21 cellular contexts compared by ENCODE assay signal in the genomic region with DNA sequence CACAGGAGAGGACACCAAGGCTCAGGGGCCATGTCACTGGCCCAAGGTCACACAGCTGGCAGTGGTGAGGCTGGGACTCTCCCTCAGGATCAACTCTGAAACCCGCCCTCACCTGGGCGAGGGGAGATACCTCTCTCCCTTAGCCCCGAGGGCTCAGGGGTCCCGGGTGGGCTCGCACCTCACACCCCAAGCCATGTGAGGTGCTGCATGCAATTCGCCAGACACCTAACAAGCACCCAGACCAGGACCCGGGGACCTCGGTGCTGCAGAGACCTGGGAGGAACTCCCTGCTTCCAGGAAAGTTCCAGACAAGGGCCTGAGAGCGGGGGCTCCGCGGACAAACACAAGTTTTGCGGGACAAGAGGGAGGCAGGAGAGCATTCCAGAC. TPM values are rescaled to one million over a fixed set of nuclear protein-coding genes. Genes with fewer than 3 reads are reported as not detected.
DNase-seq lines count a peak whose midpoint lies in the region; ATAC-seq, FAIRE-seq and TF ChIP-seq lines count a peak whose summit lies in the region.
"Had no signal": no experiment of that assay in that cellular context is flagged by ENCODE, and none has a peak within 500 bp of the region (broad histone marks: within the 10 kb centered on the region; RNA-seq: fewer than 3 reads in every experiment).

No MANE protein-coding gene starts in this region.

- no peak overlapping the region for H2BK5ac ChIP-seq in neuronal stem cell (ENCODE audit: low read length)

- no peak for DNase-seq in HepG2 (ENCODE audit: low spot score)
- no peak for DNase-seq in right lobe of liver
- DNase-seq in neuronal stem cell (ENCODE audit: low spot score) = no peak
- DNase-seq in glutamatergic neuron = no peak
- DNase-seq in type B pancreatic cell (ENCODE audit: extremely low spot score, unreplicated experiment) = no peak
- DNase-seq: Caco-2; CD8-positive, alpha-beta T cell; GOT3; NCI-H1048; NCI-H1694; NCI-H446 treated with DMSO at 0.1 percent for 48 hours; NCI-H526; PC-9; SHP77 treated with DMSO at 0.1 percent for 48 hours had no signal

- H3K9ac ChIP-seq in HepG2 (ENCODE audit: insufficient read depth, low read depth, low read length) (no peak overlapping the region), neuronal stem cell (ENCODE audit: low read depth, low read length, poor library complexity) (peak overlapping the region; percentile 4)
- H3K9ac ChIP-seq: KMS-11 had no signal

- H2AFZ ChIP-seq in HepG2 (ENCODE audit: low read length) (no peak overlapping the region), neuronal stem cell (ENCODE audit: low read length) (no peak overlapping the region)
- H2AFZ ChIP-seq: PC-9 had no signal

- H3K27ac ChIP-seq in HepG2 (ENCODE audit: extremely low read length, insufficient read depth, low read length) = no peak overlapping the region
- no peak overlapping the region for H3K27ac ChIP-seq in right lobe of liver
- peak overlapping the region; percentile 42 for H3K27ac ChIP-seq in VCaP
- H3K27ac ChIP-seq in neuronal stem cell (replicated peaks; ENCODE audit: low read length) = no peak overlapping the region
- H3K27ac ChIP-seq in temporal lobe (ENCODE audit: low read depth, low read length) = peak overlapping the region; percentile 50
- H3K27ac ChIP-seq: KMS-11, PC-9 had no signal

- H3K4ac ChIP-seq in neuronal stem cell (ENCODE audit: low read length) = no peak overlapping the region

- intact Hi-C loops in HepG2 (cut with micrococcal nuclease; ENCODE audit: unreplicated experiment) (no loop called here), right lobe of liver (cut with DNase I) (no loop called here)

- no peak for TF ChIP-seq EP300 in HepG2 (IDR thresholded peaks at IDR 0.05; ENCODE audit: low read depth in 2 of 2, low read length in 2 of 2)
- no peak for TF ChIP-seq EP300 in HepG2 (CRISPR knock-in tag; IDR thresholded peaks at IDR 0.05; ENCODE audit: borderline replicate concordance)

- 97% methylated on average over 8 of the region's 12 CpGs for WGBS in HepG2 (ENCODE audit: low lambda C conversion rate)
- WGBS in right lobe of liver (ENCODE audit: insufficient coverage, low coverage, low lambda C conversion rate, missing lambda C conversion rate) = no CpG with 5 or more reads among the region's 12 CpGs
- WGBS in neuronal stem cell (ENCODE audit: extremely low coverage in 2 of 2, insufficient read length in 2 of 2, insufficient replicate concordance in 1 of 2), 2 donors = no CpG with 5 or more reads among the region's 12 CpGs

- ATAC-seq in HepG2 (no peak), right lobe of liver (no peak)
- ATAC-seq: CD8-positive, alpha-beta T cell; GM12878; HCT116 had no signal

- no peak overlapping the region for H4K8ac ChIP-seq in neuronal stem cell (ENCODE audit: low read depth, low read length)

- H2BK15ac ChIP-seq in neuronal stem cell (ENCODE audit: low read length) = no peak overlapping the region

- no peaks in the 10 kb centered on the region for H3K36me3 Mint-ChIP-seq in glutamatergic neuron (ENCODE audit: unreplicated experiment)
- H3K36me3 Mint-ChIP-seq in type B pancreatic cell = no peaks in the 10 kb centered on the region
- H3K36me3 Mint-ChIP-seq: IgD-negative memory B cell had no signal

- TF ChIP-seq RAD21 in HepG2 (CRISPR knock-in tag; IDR thresholded peaks at IDR 0.05) = no peak

- no peaks in the 10 kb centered on the region for H3K79me2 ChIP-seq in HepG2 (ENCODE audit: insufficient read depth, low read length)

- peaks cover 49 to 87% of the 10 kb centered on the region in 2 experiments for H3K36me3 ChIP-seq in HepG2 (replicated peaks in 1 of 2; ENCODE audit: control insufficient read depth in 1 of 2, insufficient read depth in 2 of 2, low read length in 2 of 2)
- H3K36me3 ChIP-seq in right lobe of liver = peaks cover 0 to 53% (median 19%) of the 10 kb centered on the region in 4 donors
- H3K36me3 ChIP-seq in neuronal stem cell (replicated peaks in 1 of 2; ENCODE audit: control insufficient read depth in 2 of 2, insufficient read depth in 2 of 2, low read length in 2 of 2) = peaks cover 86 to 98% of the 10 kb centered on the region in 2 donors

- no TSS peak for BruUV-seq in HepG2 (replicated peaks; lab: Mats Ljungman, UMichigan)

- TF ChIP-seq CTCF in HepG2 (CRISPR knock-in tag; IDR thresholded peaks at IDR 0.05) (no peak), right lobe of liver (IDR thresholded peaks at IDR 0.05) (no peak), VCaP (conservative IDR thresholded peaks at IDR 0.05) (no peak), glutamatergic neuron (IDR thresholded peaks at IDR 0.05; ENCODE audit: partially characterized antibody, unreplicated experiment) (no peak), type B pancreatic cell (conservative IDR thresholded peaks at IDR 0.05) (no peak)

- no peak overlapping the region for H2BK120ac ChIP-seq in neuronal stem cell (ENCODE audit: low read depth, low read length)

- in situ Hi-C loops in HepG2 (cut with HindIII; ENCODE audit: extremely low pct_ligation_motif_present, low pct_unique_long_range_greater_than_20kb) = no loop called here

- H4K20me1 ChIP-seq in HepG2 (ENCODE audit: insufficient read depth, low read length) = no peaks in the 10 kb centered on the region

- H3K27me3 ChIP-seq in HepG2 (ENCODE audit: control insufficient read depth in 1 of 2, insufficient read depth in 2 of 2, low read length in 2 of 2) (no peaks in the 10 kb centered on the region), right lobe of liver (no peaks in the 10 kb centered on the region), neuronal stem cell (ENCODE audit: control insufficient read depth in 3 of 3, insufficient read depth in 3 of 3, low read depth in 1 of 3, low read length in 3 of 3) (no peaks in the 10 kb centered on the region)

- H3K23ac ChIP-seq in neuronal stem cell (ENCODE audit: low read depth, low read length, poor library complexity) = no peak overlapping the region

- H3K4me2 ChIP-seq in HepG2 (ENCODE audit: low read depth, low read length) = no peak overlapping the region
- no peak overlapping the region for H3K4me2 ChIP-seq in neuronal stem cell (ENCODE audit: insufficient read depth, low read length, poor library complexity, severe bottlenecking)
- H3K4me2 ChIP-seq: KMS-11, PC-9 had no signal

- H2AK5ac ChIP-seq in neuronal stem cell (ENCODE audit: low read depth, low read length) = no peak overlapping the region

- CTCF ChIA-PET in HepG2 (lab: Yijun Ruan, JAX; ENCODE audit: low intra/inter-chr PET ratio, low total read pairs) = no interaction called here

- H3K4me1 Mint-ChIP-seq in glutamatergic neuron (ENCODE audit: low read depth, unreplicated experiment) (peaks cover 12% of the 10 kb centered on the region), type B pancreatic cell (ENCODE audit: unreplicated experiment) (no peaks in the 10 kb centered on the region)

- H3K79me1 ChIP-seq in neuronal stem cell (ENCODE audit: low read depth, low read length) = peaks cover 32% of the 10 kb centered on the region

- H3K27ac Mint-ChIP-seq in glutamatergic neuron (ENCODE audit: unreplicated experiment) (no peak overlapping the region), type B pancreatic cell (no peak overlapping the region)
- H3K27ac Mint-ChIP-seq: CD8-positive, alpha-beta T cell; IgD-negative memory B cell had no signal

- no peak overlapping the region for H2BK12ac ChIP-seq in neuronal stem cell (ENCODE audit: low read length)

- H3K4me1 ChIP-seq in HepG2 (ENCODE audit: insufficient read depth, low read length) = peaks cover 9% of the 10 kb centered on the region
- peaks cover 0 to 34% (median 10%) of the 10 kb centered on the region in 4 donors for H3K4me1 ChIP-seq in right lobe of liver
- H3K4me1 ChIP-seq in neuronal stem cell (ENCODE audit: control insufficient read depth in 2 of 2, insufficient read depth in 1 of 2, low read depth in 1 of 2, low read length in 2 of 2) = no peaks in the 10 kb centered on the region
- H3K4me1 ChIP-seq: Caco-2 had no signal

- no peaks in the 10 kb centered on the region for H3K9me3 ChIP-seq in HepG2 (ENCODE audit: low read length)
- H3K9me3 ChIP-seq in right lobe of liver = no peaks in the 10 kb centered on the region
- H3K9me3 ChIP-seq in neuronal stem cell (replicated peaks in 1 of 2; ENCODE audit: control insufficient read depth in 2 of 2, insufficient read depth in 1 of 2, low read depth in 1 of 2, low read length in 2 of 2) = no peaks in the 10 kb centered on the region
- H3K9me3 ChIP-seq: Caco-2 had no signal

- TF ChIP-seq POLR2A in HepG2 (IDR thresholded peaks at IDR 0.05; ENCODE audit: insufficient read depth in 1 of 2, low read depth in 2 of 2, low read length in 2 of 2) = peak in 1 of 2 experiments; percentile 34; a peak in 1 of 4 replicates
- TF ChIP-seq POLR2A in right lobe of liver (IDR thresholded peaks at IDR 0.05) = no peak

- H3K9me3 Mint-ChIP-seq in glutamatergic neuron (ENCODE audit: unreplicated experiment) = peaks cover 10% of the 10 kb centered on the region
- H3K9me3 Mint-ChIP-seq in type B pancreatic cell = no peaks in the 10 kb centered on the region
- H3K9me3 Mint-ChIP-seq: CD8-positive, alpha-beta T cell; IgD-negative memory B cell had no signal

- peak overlapping the region; percentile 17 for H3K18ac ChIP-seq in neuronal stem cell (ENCODE audit: low read length)

- no peak overlapping the region for H4K91ac ChIP-seq in neuronal stem cell (ENCODE audit: low read depth, low read length, poor library complexity)

- POLR2A ChIA-PET in HepG2 (lab: Yijun Ruan, JAX) = interaction anchor here (0.6 kb wide), 1 partner anchor 42 kb away, joined by 3 read pairs; no protein-coding TSS in a partner anchor

- no peak overlapping the region for H3K14ac ChIP-seq in neuronal stem cell (ENCODE audit: low read length)

- no peak overlapping the region for H3K4me3 Mint-ChIP-seq in glutamatergic neuron (ENCODE audit: unreplicated experiment)
- H3K4me3 Mint-ChIP-seq in type B pancreatic cell = no peak overlapping the region
- H3K4me3 Mint-ChIP-seq: CD8-positive, alpha-beta T cell; IgD-negative memory B cell had no signal

- H3K4me3 ChIP-seq in HepG2 (replicated peaks in 1 of 3; ENCODE audit: insufficient read depth in 1 of 3, low read depth in 2 of 3, low read length in 3 of 3) (no peak overlapping the region), right lobe of liver (no peak overlapping the region), neuronal stem cell (ENCODE audit: low read length in 2 of 2) (no peak overlapping the region)
- H3K4me3 ChIP-seq: GM12878, PC-9 had no signal

- no peak for FAIRE-seq in HepG2 (lab: Jason Lieb, UNC)
- FAIRE-seq: G401.6, GM12878 had no signal

- peaks cover 4% of the 10 kb centered on the region for H3K27me3 Mint-ChIP-seq in glutamatergic neuron (ENCODE audit: unreplicated experiment)
- no peaks in the 10 kb centered on the region for H3K27me3 Mint-ChIP-seq in type B pancreatic cell
- H3K27me3 Mint-ChIP-seq: IgD-negative memory B cell had no signal

RNA-seq across cellular contexts. Expression of a gene that starts 19.3 kb away (rescaled TPM):
- 5.9 and 11.2 TPM in 2 replicates for total RNA-seq in HepG2 (2016; rRNA removed; fragmentation: Illumina TruSeq; extraction: Trizol)
- total RNA-seq in HepG2 (2016; cell fraction: cytosol; rRNA removed; fragmentation: Illumina TruSeq; extraction: Trizol; ENCODE audit: low read depth) = 1.2 TPM in 2 replicates
- total RNA-seq in HepG2 (2016; cell fraction: insoluble cytoplasmic fraction; rRNA removed; fragmentation: Illumina TruSeq; extraction: Trizol) = 7.7 and 8.4 TPM in 2 replicates
- 4.3 and 4.8 TPM in 2 replicates for total RNA-seq in HepG2 (2016; cell fraction: membrane; rRNA removed; fragmentation: Illumina TruSeq; extraction: Trizol)
- total RNA-seq in HepG2 (2016; cell fraction: nucleus; rRNA removed; fragmentation: Illumina TruSeq; extraction: Trizol) = 8.6 and 9.0 TPM in 2 replicates
- 12.8 and 12.9 TPM in 2 replicates for polyA plus RNA-seq in HepG2 (2011; rRNA removed)
- 7.3 and 8.3 TPM in 2 replicates for polyA plus RNA-seq in HepG2 (2011; cell fraction: cytosol; rRNA removed)
- polyA plus RNA-seq in HepG2 (2011; cell fraction: nucleus; rRNA removed) = 33.7 and 42.3 TPM in 2 replicates
- polyA plus RNA-seq in HepG2 (2012) = 22.7 and 27.4 TPM in 2 replicates
- 1.8 and 2.3 TPM in 2 replicates for polyA plus RNA-seq in HepG2 (2016; cell fraction: cytosol; fragmentation: Illumina TruSeq; extraction: Trizol; ENCODE audit: low read depth)
- 12.6 and 17.1 TPM in 2 replicates for polyA plus RNA-seq in HepG2 (2016; cell fraction: insoluble cytoplasmic fraction; fragmentation: Illumina TruSeq; extraction: Trizol; ENCODE audit: low read depth)
- 4.3 and 4.6 TPM in 2 replicates for polyA plus RNA-seq in HepG2 (2016; cell fraction: membrane; fragmentation: Illumina TruSeq; extraction: Trizol; ENCODE audit: low read depth)
- polyA plus RNA-seq in HepG2 (2016; cell fraction: nucleus; fragmentation: Illumina TruSeq; extraction: Trizol; ENCODE audit: insufficient read depth, low read depth) = 21.2 and 21.4 TPM in 2 replicates
- 15.0 and 25.5 TPM in 2 replicates for polyA minus RNA-seq in HepG2 (2011; rRNA and poly(A)+ RNA removed; ENCODE audit: low replicate concordance)
- 23.5 and 27.0 TPM in 2 replicates for polyA minus RNA-seq in HepG2 (2011; cell fraction: cytosol; rRNA and poly(A)+ RNA removed)
- 13.3 and 16.8 TPM in 2 replicates for polyA minus RNA-seq in HepG2 (2011; cell fraction: nucleus; rRNA and poly(A)+ RNA removed)
- 10 to 100 TPM; 10.7 to 25.4 (median 21.1) TPM for total RNA-seq in right lobe of liver
- 47.9 TPM for polyA plus RNA-seq in neuronal stem cell (2013, experiment 1 of 2)
- 50.2 TPM for polyA plus RNA-seq in neuronal stem cell (2013, experiment 2 of 2)
- 29.0 TPM for total RNA-seq in temporal lobe
- total RNA-seq in glutamatergic neuron (ENCODE audit: unreplicated experiment) = 128 TPM
- 59.8 and 72.4 TPM in 2 replicates for total RNA-seq in type B pancreatic cell (ENCODE audit: low replicate concordance)

RNA-seq across cellular contexts. Expression of a gene that starts 23.3 kb away (rescaled TPM):
- 4.9 and 5.0 TPM in 2 replicates for total RNA-seq in HepG2 (2016; rRNA removed; fragmentation: Illumina TruSeq; extraction: Trizol)
- total RNA-seq in HepG2 (2016; cell fraction: cytosol; rRNA removed; fragmentation: Illumina TruSeq; extraction: Trizol; ENCODE audit: low read depth) = 2.6 and 4.1 TPM in 2 replicates
- total RNA-seq in HepG2 (2016; cell fraction: insoluble cytoplasmic fraction; rRNA removed; fragmentation: Illumina TruSeq; extraction: Trizol) = 4.9 and 5.5 TPM in 2 replicates
- 10.3 and 11.9 TPM in 2 replicates for total RNA-seq in HepG2 (2016; cell fraction: membrane; rRNA removed; fragmentation: Illumina TruSeq; extraction: Trizol)
- 3.1 and 4.3 TPM in 2 replicates for total RNA-seq in HepG2 (2016; cell fraction: nucleus; rRNA removed; fragmentation: Illumina TruSeq; extraction: Trizol)
- polyA plus RNA-seq in HepG2 (2011; rRNA removed) = 3.9 and 5.7 TPM in 2 replicates
- 3.3 and 4.0 TPM in 2 replicates for polyA plus RNA-seq in HepG2 (2011; cell fraction: cytosol; rRNA removed)
- 3.3 and 3.7 TPM in 2 replicates for polyA plus RNA-seq in HepG2 (2011; cell fraction: nucleus; rRNA removed)
- 2.3 and 2.6 TPM in 2 replicates for polyA plus RNA-seq in HepG2 (2012)
- polyA plus RNA-seq in HepG2 (2016; cell fraction: cytosol; fragmentation: Illumina TruSeq; extraction: Trizol; ENCODE audit: low read depth) = 4.5 and 6.0 TPM in 2 replicates
- polyA plus RNA-seq in HepG2 (2016; cell fraction: insoluble cytoplasmic fraction; fragmentation: Illumina TruSeq; extraction: Trizol; ENCODE audit: low read depth) = 5.4 and 5.8 TPM in 2 replicates
- 8.8 and 10.1 TPM in 2 replicates for polyA plus RNA-seq in HepG2 (2016; cell fraction: membrane; fragmentation: Illumina TruSeq; extraction: Trizol; ENCODE audit: low read depth)
- 4.3 and 5.4 TPM in 2 replicates for polyA plus RNA-seq in HepG2 (2016; cell fraction: nucleus; fragmentation: Illumina TruSeq; extraction: Trizol; ENCODE audit: insufficient read depth, low read depth)
- polyA minus RNA-seq in HepG2 (2011; rRNA and poly(A)+ RNA removed; ENCODE audit: low replicate concordance) = 5.6 and 12.7 TPM in 2 replicates
- 2.5 and 3.1 TPM in 2 replicates for polyA minus RNA-seq in HepG2 (2011; cell fraction: cytosol; rRNA and poly(A)+ RNA removed)
- polyA minus RNA-seq in HepG2 (2011; cell fraction: nucleus; rRNA and poly(A)+ RNA removed) = 1.5 and 2.1 TPM in 2 replicates
- 1 to 10 TPM; 3.2 to 8.1 (median 5.9) TPM for total RNA-seq in right lobe of liver
- polyA plus RNA-seq in neuronal stem cell (2013, experiment 1 of 2) = 33.0 TPM
- polyA plus RNA-seq in neuronal stem cell (2013, experiment 2 of 2) = 33.5 TPM
- total RNA-seq in temporal lobe = 18.9 TPM
- 31.6 TPM for total RNA-seq in glutamatergic neuron (ENCODE audit: unreplicated experiment)
- total RNA-seq in type B pancreatic cell (ENCODE audit: low replicate concordance) = 17.0 and 24.0 TPM in 2 replicates

RNA-seq across cellular contexts. Expression of a gene that starts 56.5 kb away (rescaled TPM):
- 21.2 and 22.5 TPM in 2 replicates for total RNA-seq in HepG2 (2016; rRNA removed; fragmentation: Illumina TruSeq; extraction: Trizol)
- total RNA-seq in HepG2 (2016; cell fraction: cytosol; rRNA removed; fragmentation: Illumina TruSeq; extraction: Trizol; ENCODE audit: low read depth) = 11.6 and 15.3 TPM in 2 replicates
- total RNA-seq in HepG2 (2016; cell fraction: insoluble cytoplasmic fraction; rRNA removed; fragmentation: Illumina TruSeq; extraction: Trizol) = 17.5 and 22.6 TPM in 2 replicates
- total RNA-seq in HepG2 (2016; cell fraction: membrane; rRNA removed; fragmentation: Illumina TruSeq; extraction: Trizol) = 15.0 and 15.8 TPM in 2 replicates
- 24.8 and 26.3 TPM in 2 replicates for total RNA-seq in HepG2 (2016; cell fraction: nucleus; rRNA removed; fragmentation: Illumina TruSeq; extraction: Trizol)
- polyA plus RNA-seq in HepG2 (2011; rRNA removed) = 22.9 and 32.7 TPM in 2 replicates
- polyA plus RNA-seq in HepG2 (2011; cell fraction: cytosol; rRNA removed) = 23.2 and 24.2 TPM in 2 replicates
- 70.9 and 79.3 TPM in 2 replicates for polyA plus RNA-seq in HepG2 (2011; cell fraction: nucleus; rRNA removed)
- polyA plus RNA-seq in HepG2 (2012) = 34.9 and 35.5 TPM in 2 replicates
- 2.1 and 2.5 TPM in 2 replicates for polyA plus RNA-seq in HepG2 (2016; cell fraction: cytosol; fragmentation: Illumina TruSeq; extraction: Trizol; ENCODE audit: low read depth)
- 21.5 and 26.8 TPM in 2 replicates for polyA plus RNA-seq in HepG2 (2016; cell fraction: insoluble cytoplasmic fraction; fragmentation: Illumina TruSeq; extraction: Trizol; ENCODE audit: low read depth)
- 8.7 and 9.2 TPM in 2 replicates for polyA plus RNA-seq in HepG2 (2016; cell fraction: membrane; fragmentation: Illumina TruSeq; extraction: Trizol; ENCODE audit: low read depth)
- polyA plus RNA-seq in HepG2 (2016; cell fraction: nucleus; fragmentation: Illumina TruSeq; extraction: Trizol; ENCODE audit: insufficient read depth, low read depth) = 61.9 and 62.3 TPM in 2 replicates
- polyA minus RNA-seq in HepG2 (2011; rRNA and poly(A)+ RNA removed; ENCODE audit: low replicate concordance) = 37.6 and 51.8 TPM in 2 replicates
- polyA minus RNA-seq in HepG2 (2011; cell fraction: cytosol; rRNA and poly(A)+ RNA removed) = 33.6 and 35.2 TPM in 2 replicates
- 32.7 and 34.4 TPM in 2 replicates for polyA minus RNA-seq in HepG2 (2011; cell fraction: nucleus; rRNA and poly(A)+ RNA removed)
- 10 to 100 TPM; 30.1 to 44.3 (median 34.9) TPM for total RNA-seq in right lobe of liver
- polyA plus RNA-seq in neuronal stem cell (2013, experiment 1 of 2) = 18.5 TPM
- 18.8 TPM for polyA plus RNA-seq in neuronal stem cell (2013, experiment 2 of 2)
- 39.1 TPM for total RNA-seq in temporal lobe
- 270 TPM for total RNA-seq in glutamatergic neuron (ENCODE audit: unreplicated experiment)
- total RNA-seq in type B pancreatic cell (ENCODE audit: low replicate concordance) = 39.4 and 54.3 TPM in 2 replicates

Comparison
In these comparisons a context has a peak if more than half of its experiments do, and no peak if none do; other contexts are left out.
1. H3K27ac ChIP-seq: peak in VCaP (single experiment) and temporal lobe (single experiment); none in HepG2 (single experiment), right lobe of liver (0 of 3) and neuronal stem cell (single experiment).